15 cellular contexts compared by ENCODE assay signal in genomic region chr9:87122947-87123685, GRCh38.
DNase-seq lines count a peak whose midpoint lies in the region; ATAC-seq, FAIRE-seq and TF ChIP-seq lines count a peak whose summit lies in the region.
"Had no signal": no experiment of that assay in that cellular context is flagged by ENCODE, and none has a peak within 500 bp of the region (broad histone marks: within the 10 kb centered on the region; RNA-seq: fewer than 3 reads in every experiment).

No MANE protein-coding gene starts in this region.

- H3K27me3 Mint-ChIP-seq in GM23338 (ENCODE audit: insufficient read depth, low read depth, poor library complexity) (no peaks in the 10 kb centered on the region), mesothelial cell of epicardium (ENCODE audit: low read depth) (no peaks in the 10 kb centered on the region)
- H3K27me3 Mint-ChIP-seq: stimulated activated memory B cell treated with anti-CD40 and anti-IgM and Interleukin-4, amounts not matched to agents 10 μg/mL and 1 μg/mL and 100 μg/mL, for 72 hours had no signal

- no peak overlapping the region for H3K27ac Mint-ChIP-seq in GM23338
- H3K27ac Mint-ChIP-seq in mesothelial cell of epicardium = peak overlapping the region; percentile 57
- H3K27ac Mint-ChIP-seq: activated naive CD8-positive, alpha-beta T cell treated with anti-CD3 and anti-CD28 coated beads, Interleukin-2, amount 10 ng/mL, durations not matched to agents 7 days and 5 days; stimulated activated memory B cell treated with anti-CD40 and anti-IgM and Interleukin-4, amounts not matched to agents 10 μg/mL and 1 μg/mL and 100 μg/mL, for 72 hours had no signal

- H4K20me1 ChIP-seq in GM23338 (replicated peaks; ENCODE audit: insufficient read depth) = no peaks in the 10 kb centered on the region

- H3K4me1 Mint-ChIP-seq in GM23338 (no peaks in the 10 kb centered on the region), mesothelial cell of epicardium (peaks cover 73% of the 10 kb centered on the region)
- H3K4me1 Mint-ChIP-seq: activated naive CD8-positive, alpha-beta T cell treated with anti-CD3 and anti-CD28 coated beads, Interleukin-2, amount 10 ng/mL, durations not matched to agents 7 days and 5 days; stimulated activated memory B cell treated with anti-CD40 and anti-IgM and Interleukin-4, amounts not matched to agents 10 μg/mL and 1 μg/mL and 100 μg/mL, for 72 hours had no signal

- H3K36me3 ChIP-seq in GM23338 (ENCODE audit: insufficient read depth) = no peaks in the 10 kb centered on the region
- H3K36me3 ChIP-seq: Peyer's patch, spleen, WERI-Rb-1 had no signal

- H3K36me3 Mint-ChIP-seq in GM23338 (ENCODE audit: low read depth) (no peaks in the 10 kb centered on the region), mesothelial cell of epicardium (no peaks in the 10 kb centered on the region)
- H3K36me3 Mint-ChIP-seq: activated naive CD8-positive, alpha-beta T cell treated with anti-CD3 and anti-CD28 coated beads, Interleukin-2, amount 10 ng/mL, durations not matched to agents 7 days and 5 days; stimulated activated memory B cell treated with anti-CD40 and anti-IgM and Interleukin-4, amounts not matched to agents 10 μg/mL and 1 μg/mL and 100 μg/mL, for 72 hours had no signal

- no peaks in the 10 kb centered on the region for H3K9me2 ChIP-seq in GM23338 (ENCODE audit: insufficient read depth)

- no peaks in the 10 kb centered on the region; the same call in 2 of the 3 replicates for H3K9me3 Mint-ChIP-seq in GM23338
- no peaks in the 10 kb centered on the region for H3K9me3 Mint-ChIP-seq in mesothelial cell of epicardium
- H3K9me3 Mint-ChIP-seq: activated naive CD8-positive, alpha-beta T cell treated with anti-CD3 and anti-CD28 coated beads, Interleukin-2, amount 10 ng/mL, durations not matched to agents 7 days and 5 days had no signal

- DNase-seq in AG09309 (ENCODE audit: low read depth) (peak; percentile 81), GM23338 (ENCODE audit: low spot score) (no peak), astrocyte of the hippocampus (ENCODE audit: low read depth, low spot score) (peak; percentile 24), mesothelial cell of epicardium (ENCODE audit: low spot score in 2 of 2, unreplicated experiment in 2 of 2) (no peak), GM19239 (ENCODE audit: insufficient read length, low spot score) (no peak), NCI-H2029 (lab: John Stamatoyannopoulos, UW) (no peak)
- no peak for DNase-seq in activated effector memory CD4-positive, alpha-beta T cell treated with Interleukin-2 at 50 U/mL for 16 hours
- DNase-seq: activated naive CD8-positive, alpha-beta T cell treated with anti-CD3 and anti-CD28 coated beads, Interleukin-2, amount 10 ng/mL, durations not matched to agents 7 days and 5 days; NCI-H1436; Peyer's patch; spleen; WERI-Rb-1 had no signal

- no peaks in the 10 kb centered on the region for H3F3A ChIP-seq in GM23338 (replicated peaks; ENCODE audit: low read depth)

- H3K4me1 ChIP-seq in GM23338 (ENCODE audit: insufficient read depth) = no peaks in the 10 kb centered on the region
- H3K4me1 ChIP-seq: Peyer's patch had no signal

- TF ChIP-seq CTCF in AG09309 (IDR thresholded peaks at IDR 0.05; ENCODE audit: control insufficient read depth, insufficient read depth, low read depth, low read length, missing control alignments) = no peak
- no peak for TF ChIP-seq CTCF in GM23338 (conservative IDR thresholded peaks at IDR 0.05; ENCODE audit: low read depth in 2 of 2)
- no peak for TF ChIP-seq CTCF in mesothelial cell of epicardium (IDR thresholded peaks at IDR 0.05; ENCODE audit: unreplicated experiment)

- no peaks in the 10 kb centered on the region for H3K27me3 ChIP-seq in GM23338 (ENCODE audit: insufficient read depth)
- H3K27me3 ChIP-seq: Peyer's patch had no signal

- ATAC-seq in GM23338 = no peak
- ATAC-seq in HG03175 (IDR thresholded peaks at IDR 0.05; ENCODE audit: unreplicated experiment) = no peak
- ATAC-seq: HCT116; stimulated activated memory B cell treated with anti-CD40 and anti-IgM and Interleukin-4, amounts not matched to agents 10 μg/mL and 1 μg/mL and 100 μg/mL, for 72 hours had no signal

- H3K27ac ChIP-seq in GM23338 (ENCODE audit: low read depth) = no peak overlapping the region
- H3K27ac ChIP-seq: spleen, WERI-Rb-1 had no signal

- no peak for FAIRE-seq in GM19239 (lab: Jason Lieb, UNC)

- H3K4me2 ChIP-seq in GM23338 = no peak overlapping the region

- H3K4me3 Mint-ChIP-seq in GM23338 (no peak overlapping the region), mesothelial cell of epicardium (no peak overlapping the region)
- H3K4me3 Mint-ChIP-seq: activated naive CD8-positive, alpha-beta T cell treated with anti-CD3 and anti-CD28 coated beads, Interleukin-2, amount 10 ng/mL, durations not matched to agents 7 days and 5 days; stimulated activated memory B cell treated with anti-CD40 and anti-IgM and Interleukin-4, amounts not matched to agents 10 μg/mL and 1 μg/mL and 100 μg/mL, for 72 hours had no signal

- H2AFZ ChIP-seq in GM23338 = peak overlapping the region; percentile 59; the same call in 1 of the 2 replicates

- no peaks in the 10 kb centered on the region for H3K79me2 ChIP-seq in GM23338 (replicated peaks; ENCODE audit: insufficient read depth)

- H3K4me3 ChIP-seq in AG09309 (ENCODE audit: control insufficient read depth, low read depth, low read length) (no peak overlapping the region), GM23338 (no peak overlapping the region)
- H3K4me3 ChIP-seq: Peyer's patch, spleen had no signal

TF ChIP-seq in GM23338, 12 proteins besides CTCF, POLR2A, EP300 and RAD21 (continues in another document):
- TF ChIP-seq NANOG (IDR thresholded peaks at IDR 0.05; ENCODE audit: borderline replicate concordance) (no peak), ZNF331 (CRISPR knock-in tag; IDR thresholded peaks at IDR 0.05; ENCODE audit: low read depth) (no peak), EZH2phosphoT487 (IDR thresholded peaks at IDR 0.05; ENCODE audit: unreplicated experiment) (no peak), ZNF114 (CRISPR knock-in tag; IDR thresholded peaks at IDR 0.05) (no peak), REST (IDR thresholded peaks at IDR 0.05; ENCODE audit: unreplicated experiment) (no peak), JUNB (IDR thresholded peaks at IDR 0.05; ENCODE audit: unreplicated experiment) (no peak), ETS1 (IDR thresholded peaks at IDR 0.05) (no peak), STAT1 (IDR thresholded peaks at IDR 0.05; ENCODE audit: unreplicated experiment) (no peak), CREB1 (CRISPR knock-in tag; IDR thresholded peaks at IDR 0.05; ENCODE audit: low read depth) (no peak), POLR2AphosphoS5 (IDR thresholded peaks at IDR 0.05; ENCODE audit: low read depth) (no peak), EZH2 (IDR thresholded peaks at IDR 0.05; ENCODE audit: low read depth, unreplicated experiment) (no peak)

Comparison
In these comparisons a context has a peak if more than half of its experiments do, and no peak if none do; other contexts are left out.
1. DNase-seq: peak in AG09309 (single experiment) and astrocyte of the hippocampus (single experiment); none in GM23338 (single experiment), mesothelial cell of epicardium (0 of 2), activated effector memory CD4-positive, alpha-beta T cell treated with Interleukin-2 at 50 U/mL for 16 hours (single experiment), GM19239 (single experiment) and NCI-H2029 (single experiment).